In genomic region chr16:80988756-80989155, GRCh38 we compare ENCODE assay signal across 22 cellular contexts. TPM values are rescaled to one million over a fixed set of nuclear protein-coding genes. Genes with fewer than 3 reads are reported as not detected.
DNase-seq lines count a peak whose midpoint lies in the region; ATAC-seq, FAIRE-seq and TF ChIP-seq lines count a peak whose summit lies in the region.
"Had no signal": no experiment of that assay in that cellular context is flagged by ENCODE, and none has a peak within 500 bp of the region (broad histone marks: within the 10 kb centered on the region; RNA-seq: fewer than 3 reads in every experiment).

No MANE protein-coding gene starts in this region.

- WGBS in liver, result 36% methylated on average over 7 of the region's 7 CpGs
- 83% methylated on average over 7 of the region's 7 CpGs for WGBS in HepG2 (ENCODE audit: low lambda C conversion rate)
- WGBS in K562 (ENCODE audit: insufficient coverage, low coverage, missing lambda C conversion rate), result 60% methylated on average over 7 of the region's 7 CpGs

- H4K20me1 ChIP-seq in HepG2 (ENCODE audit: insufficient read depth, low read length) (no peaks in the 10 kb centered on the region), K562 (replicated peaks; ENCODE audit: control insufficient read depth, insufficient read depth, low read length) (peaks cover 19% of the 10 kb centered on the region)

- FAIRE-seq in HepG2 (lab: Jason Lieb, UNC) (no peak), K562 (lab: Jason Lieb, UNC) (no peak)
- FAIRE-seq: A204.1, GM12878, H54 had no signal

- in situ Hi-C loops in HepG2 (cut with HindIII; ENCODE audit: extremely low pct_ligation_motif_present, low pct_unique_long_range_greater_than_20kb), result no loop called here
- in situ Hi-C loops in K562 (cut with MboI), result no loop called here

- H3K9ac ChIP-seq in liver (ENCODE audit: low read depth in 1 of 2, low read length in 2 of 2), result no peak overlapping the region
- no peak overlapping the region for H3K9ac ChIP-seq in HepG2 (ENCODE audit: insufficient read depth, low read depth, low read length)
- no peak overlapping the region for H3K9ac ChIP-seq in K562 (ENCODE audit: insufficient read depth in 1 of 2, low read depth in 2 of 2, low read length in 2 of 2)

- no peak overlapping the region for H3K4me3 Mint-ChIP-seq in HFFc6
- H3K4me3 Mint-ChIP-seq in activated CD4-positive, alpha-beta memory T cell treated with anti-CD3 and anti-CD28 coated beads, Interleukin-2, amount 10 ng/mL, durations not matched to agents 7 days and 5 days, result no peak overlapping the region
- H3K4me3 Mint-ChIP-seq: CD4-positive, alpha-beta memory T cell; GM23338; IgD-negative memory B cell had no signal

- no peak overlapping the region for H3K27ac ChIP-seq in liver (ENCODE audit: low read depth in 1 of 2, low read length in 2 of 2)
- no peak overlapping the region for H3K27ac ChIP-seq in HepG2 (ENCODE audit: extremely low read length, insufficient read depth, low read length)
- H3K27ac ChIP-seq in K562 (ENCODE audit: extremely low read depth, low read depth, low read length), result no peak overlapping the region
- H3K27ac ChIP-seq: HL-60 had no signal

- no TSS peak for BruUV-seq in HepG2 (replicated peaks; lab: Mats Ljungman, UMichigan)
- BruUV-seq in K562 (replicated peaks; lab: Mats Ljungman, UMichigan), result no TSS peak

- intact Hi-C loops in HepG2 (cut with micrococcal nuclease; ENCODE audit: unreplicated experiment), result no loop called here
- intact Hi-C loops in K562 (cut with micrococcal nuclease), result no loop called here

- no peaks in the 10 kb centered on the region for H3K9me3 Mint-ChIP-seq in HFFc6
- H3K9me3 Mint-ChIP-seq in activated CD4-positive, alpha-beta memory T cell treated with anti-CD3 and anti-CD28 coated beads, Interleukin-2, amount 10 ng/mL, durations not matched to agents 7 days and 5 days, result no peaks in the 10 kb centered on the region
- H3K9me3 Mint-ChIP-seq: CD4-positive, alpha-beta memory T cell; GM23338; IgD-negative memory B cell had no signal

- H3K27me3 Mint-ChIP-seq in HFFc6 (ENCODE audit: insufficient read depth), result no peaks in the 10 kb centered on the region
- no peaks in the 10 kb centered on the region for H3K27me3 Mint-ChIP-seq in activated CD4-positive, alpha-beta memory T cell treated with anti-CD3 and anti-CD28 coated beads, Interleukin-2, amount 10 ng/mL, durations not matched to agents 7 days and 5 days
- H3K27me3 Mint-ChIP-seq: CD4-positive, alpha-beta memory T cell; IgD-negative memory B cell had no signal

- no peaks in the 10 kb centered on the region for H3K9me3 ChIP-seq in liver (ENCODE audit: control insufficient read depth in 4 of 4, low read length in 3 of 4)
- no peaks in the 10 kb centered on the region for H3K9me3 ChIP-seq in HepG2 (ENCODE audit: low read length)
- H3K9me3 ChIP-seq in K562 (replicated peaks; ENCODE audit: control insufficient read depth, insufficient read depth, low read depth, low read length), result no peaks in the 10 kb centered on the region
- H3K9me3 ChIP-seq: BE2C had no signal

- H3K4me1 ChIP-seq in liver (ENCODE audit: control insufficient read depth in 4 of 4, insufficient read depth in 4 of 4, low read length in 3 of 4), result peaks cover 14 to 73% (median 53%) of the 10 kb centered on the region in 4 donors
- peaks cover 63% of the 10 kb centered on the region for H3K4me1 ChIP-seq in HepG2 (ENCODE audit: insufficient read depth, low read length)
- peaks cover 0 to 8% of the 10 kb centered on the region in 2 experiments; a peak in 1 of 5 replicates for H3K4me1 ChIP-seq in K562 (replicated peaks in 1 of 2; ENCODE audit: control insufficient read depth in 2 of 2, insufficient read depth in 2 of 2, low read length in 2 of 2)
- H3K4me1 ChIP-seq: BE2C had no signal

- peaks cover 77% of the 10 kb centered on the region for H3K79me2 ChIP-seq in HepG2 (ENCODE audit: insufficient read depth, low read length)
- peaks cover 77% of the 10 kb centered on the region for H3K79me2 ChIP-seq in K562 (ENCODE audit: control insufficient read depth, insufficient read depth, low read length)

- ATAC-seq in HepG2 (no peak), K562 (no peak)
- ATAC-seq: GM12878 had no signal

- POLR2A ChIA-PET in HepG2 (lab: Yijun Ruan, JAX), result no interaction called here
- POLR2A ChIA-PET in K562 (lab: Yijun Ruan, JAX), result interaction anchor here (0.7 to 1.4 kb wide), 4 partner anchors 10 to 18 kb away, joined by 3 to 5 read pairs (median 3); partner anchors contain the start of genes CENPN and CMC2
- POLR2A ChIA-PET in activated CD4-positive, alpha-beta memory T cell treated with anti-CD3 and anti-CD28 coated beads, Interleukin-2, amount 10 ng/mL, durations not matched to agents 7 days and 5 days (lab: Charles Lee), result interaction anchor here (1.6 kb wide), 1 partner anchor 9 kb away, joined by 6 read pairs; no protein-coding TSS in a partner anchor

- no peak overlapping the region for H3K27ac Mint-ChIP-seq in HFFc6
- H3K27ac Mint-ChIP-seq in activated CD4-positive, alpha-beta memory T cell treated with anti-CD3 and anti-CD28 coated beads, Interleukin-2, amount 10 ng/mL, durations not matched to agents 7 days and 5 days, result no peak overlapping the region
- H3K27ac Mint-ChIP-seq: GM23338 had no signal

- TF ChIP-seq RAD21 in liver (IDR thresholded peaks at IDR 0.05), result peak; percentile 62 to 66
- TF ChIP-seq RAD21 in HepG2 (CRISPR knock-in tag; IDR thresholded peaks at IDR 0.05), result no peak
- no peak for TF ChIP-seq RAD21 in K562 (CRISPR knock-in tag; conservative IDR thresholded peaks at IDR 0.05 in 1 of 2, IDR thresholded peaks at IDR 0.05 in 1 of 2)

- peak; percentile 16 for TF ChIP-seq CTCF in liver (IDR thresholded peaks at IDR 0.05; ENCODE audit: low read depth, low read length, missing input control)
- TF ChIP-seq CTCF in HepG2 (CRISPR knock-in tag; IDR thresholded peaks at IDR 0.05), result no peak
- 0 out of 2 replicates have a peak, but pooled peaks have one; percentile 14 for TF ChIP-seq CTCF in HFFc6 (IDR thresholded peaks at IDR 0.05)
- no peak for TF ChIP-seq CTCF in K562 (IDR thresholded peaks at IDR 0.05 in 2 of 3, conservative IDR thresholded peaks at IDR 0.05 in 1 of 3; ENCODE audit: insufficient read depth in 2 of 3, low read depth in 1 of 3, low read length in 3 of 3)

- H3K27me3 ChIP-seq in liver (ENCODE audit: control insufficient read depth in 4 of 4, insufficient read depth in 4 of 4, low read length in 3 of 4), result no peaks in the 10 kb centered on the region
- no peaks in the 10 kb centered on the region for H3K27me3 ChIP-seq in HepG2 (ENCODE audit: control insufficient read depth in 1 of 2, insufficient read depth in 2 of 2, low read length in 2 of 2)
- H3K27me3 ChIP-seq in K562 (ENCODE audit: control insufficient read depth in 2 of 2, insufficient read depth in 2 of 2, low read length in 2 of 2), result no peaks in the 10 kb centered on the region
- H3K27me3 ChIP-seq: BE2C had no signal

- DNase-seq in HepG2 (ENCODE audit: low spot score), result no peak
- DNase-seq in HFFc6, result no peak
- DNase-seq in K562 (ENCODE audit: extremely low read depth in 1 of 4, low spot score in 3 of 4), result no peak
- no peak for DNase-seq in activated CD4-positive, alpha-beta T cell treated with anti-CD3 and anti-CD28 coated beads, Interleukin-2, amount 50 U/mL, for 1 hour
- no peak for DNase-seq in activated CD4-positive, alpha-beta memory T cell treated with anti-CD3 and anti-CD28 coated beads, Interleukin-2, amount 10 ng/mL, durations not matched to agents 7 days and 5 days
- DNase-seq in stimulated activated CD4-positive, alpha-beta T cell treated with anti-CD3 and anti-CD28 coated beads, Interleukin-4, amount 100 ng/mL, for 1 hour, result no peak
- DNase-seq: ACHN; BE2C; C1 segment of cervical spinal cord; CD4-positive, alpha-beta memory T cell; DMS 273 treated with DMSO at 0.1 percent for 48 hours; DND-41; EL; HCEC 1CT; KG1 had no signal

- H2AFZ ChIP-seq in HepG2 (ENCODE audit: low read length) (no peak overlapping the region), K562 (ENCODE audit: low read depth, low read length) (no peak overlapping the region)
- H2AFZ ChIP-seq: GM23338 had no signal

- H3K4me3 ChIP-seq in liver (ENCODE audit: low read depth in 1 of 3, low read length in 3 of 3) (no peak overlapping the region), HepG2 (replicated peaks in 1 of 3; ENCODE audit: insufficient read depth in 1 of 3, low read depth in 2 of 3, low read length in 3 of 3) (no peak overlapping the region), K562 (no peak overlapping the region)
- H3K4me3 ChIP-seq: GM12878, GM23338 had no signal

- H3K36me3 ChIP-seq in liver (ENCODE audit: control insufficient read depth in 4 of 4, insufficient read depth in 3 of 4, low read depth in 1 of 4, low read length in 3 of 4) (no peaks in the 10 kb centered on the region), HepG2 (replicated peaks in 1 of 2; ENCODE audit: control insufficient read depth in 1 of 2, insufficient read depth in 2 of 2, low read length in 2 of 2) (no peaks in the 10 kb centered on the region; a peak in 2 of 5 replicates), K562 (ENCODE audit: control insufficient read depth, insufficient read depth, low read length) (peaks cover 25% of the 10 kb centered on the region)
- H3K36me3 ChIP-seq: BE2C had no signal

- no peak for TF ChIP-seq EP300 in HepG2 (IDR thresholded peaks at IDR 0.05; ENCODE audit: low read depth in 2 of 2, low read length in 2 of 2)
- no peak for TF ChIP-seq EP300 in HepG2 (CRISPR knock-in tag; IDR thresholded peaks at IDR 0.05; ENCODE audit: borderline replicate concordance)
- no peak for TF ChIP-seq EP300 in K562 (IDR thresholded peaks at IDR 0.05; ENCODE audit: low read length)

- no peaks in the 10 kb centered on the region for H3K36me3 Mint-ChIP-seq in HFFc6 (ENCODE audit: low read depth)
- peaks cover 43% of the 10 kb centered on the region for H3K36me3 Mint-ChIP-seq in activated CD4-positive, alpha-beta memory T cell treated with anti-CD3 and anti-CD28 coated beads, Interleukin-2, amount 10 ng/mL, durations not matched to agents 7 days and 5 days (ENCODE audit: low read depth)

- CTCF ChIA-PET in HepG2 (lab: Yijun Ruan, JAX; ENCODE audit: low intra/inter-chr PET ratio, low total read pairs) (no interaction called here), K562 (lab: Yijun Ruan, JAX; ENCODE audit: low intra/inter-chr PET ratio) (no interaction called here)
- CTCF ChIA-PET in activated CD4-positive, alpha-beta memory T cell treated with anti-CD3 and anti-CD28 coated beads, Interleukin-2, amount 10 ng/mL, durations not matched to agents 7 days and 5 days (lab: Charles Lee), result interaction anchor here (1.8 kb wide), 1 partner anchor 14 kb away, joined by 4 read pairs; no protein-coding TSS in a partner anchor

- TF ChIP-seq POLR2A in HepG2 (IDR thresholded peaks at IDR 0.05; ENCODE audit: insufficient read depth in 1 of 2, low read depth in 2 of 2, low read length in 2 of 2), result no peak
- no peak for TF ChIP-seq POLR2A in K562 (conservative IDR thresholded peaks at IDR 0.05)

- no peak overlapping the region for H3K4me2 ChIP-seq in HepG2 (ENCODE audit: low read depth, low read length)
- no peak overlapping the region for H3K4me2 ChIP-seq in K562 (ENCODE audit: insufficient read depth, low read length)

- no peaks in the 10 kb centered on the region for H3K9me1 ChIP-seq in K562 (ENCODE audit: control insufficient read depth, insufficient read depth, low read length)

- peaks cover 61% of the 10 kb centered on the region for H3K4me1 Mint-ChIP-seq in HFFc6 (ENCODE audit: low read depth)
- H3K4me1 Mint-ChIP-seq in activated CD4-positive, alpha-beta memory T cell treated with anti-CD3 and anti-CD28 coated beads, Interleukin-2, amount 10 ng/mL, durations not matched to agents 7 days and 5 days, result peaks cover 30% of the 10 kb centered on the region

RNA-seq across cellular contexts. Expression of gene CMC2, which starts 17.9 kb away (rescaled TPM):
- total RNA-seq in liver (10 to 100 TPM; 26.2 to 28.3 TPM), HepG2 (2016; rRNA removed; fragmentation: Illumina TruSeq; extraction: Trizol) (129 and 147 TPM in 2 replicates), K562 (2014; rRNA removed) (122 and 192 TPM in 2 replicates), K562 (2014; rRNA removed; fragmentation: Illumina TruSeq; extraction: Trizol) (144 and 165 TPM in 2 replicates), K562 (2015; rRNA removed; fragmentation: Illumina TruSeq; extraction: Trizol) (124 and 143 TPM in 2 replicates), K562 (2021) (166 and 189 TPM in 2 replicates)
- polyA plus RNA-seq in liver (10 to 100 TPM; 56.7 to 98.4 TPM), HepG2 (2011; rRNA removed) (92.1 and 116 TPM in 2 replicates), K562 (2011; rRNA removed) (224 and 304 TPM in 2 replicates), K562 (2014; fragmentation: Illumina TruSeq; extraction: Trizol) (172 and 255 TPM in 2 replicates), K562 (2014; fragmentation: Nextera tagmentation; extraction: Ambion mirVana) (100 to 1,000 TPM; 434 to 501 TPM), K562 (2014; rRNA removed) (230 and 250 TPM in 2 replicates)
- 111 and 171 TPM in 2 replicates for total RNA-seq in HepG2 (2016; cell fraction: cytosol; rRNA removed; fragmentation: Illumina TruSeq; extraction: Trizol; ENCODE audit: low read depth)
- 118 and 155 TPM in 2 replicates for total RNA-seq in HepG2 (2016; cell fraction: insoluble cytoplasmic fraction; rRNA removed; fragmentation: Illumina TruSeq; extraction: Trizol)
- total RNA-seq in HepG2 (2016; cell fraction: membrane; rRNA removed; fragmentation: Illumina TruSeq; extraction: Trizol), result 132 and 180 TPM in 2 replicates
- 49.2 and 54.6 TPM in 2 replicates for total RNA-seq in HepG2 (2016; cell fraction: nucleus; rRNA removed; fragmentation: Illumina TruSeq; extraction: Trizol)
- polyA plus RNA-seq in HepG2 (2011; cell fraction: cytosol; rRNA removed), result 134 and 148 TPM in 2 replicates
- 22.2 and 24.5 TPM in 2 replicates for polyA plus RNA-seq in HepG2 (2011; cell fraction: nucleus; rRNA removed)
- 81.8 and 85.6 TPM in 2 replicates for polyA plus RNA-seq in HepG2 (2012)
- polyA plus RNA-seq in HepG2 (2016; cell fraction: cytosol; fragmentation: Illumina TruSeq; extraction: Trizol; ENCODE audit: low read depth), result 157 and 235 TPM in 2 replicates
- 172 and 176 TPM in 2 replicates for polyA plus RNA-seq in HepG2 (2016; cell fraction: insoluble cytoplasmic fraction; fragmentation: Illumina TruSeq; extraction: Trizol; ENCODE audit: low read depth)
- polyA plus RNA-seq in HepG2 (2016; cell fraction: membrane; fragmentation: Illumina TruSeq; extraction: Trizol; ENCODE audit: low read depth), result 133 and 179 TPM in 2 replicates
- 86.6 and 97.5 TPM in 2 replicates for polyA plus RNA-seq in HepG2 (2016; cell fraction: nucleus; fragmentation: Illumina TruSeq; extraction: Trizol; ENCODE audit: insufficient read depth, low read depth)
- polyA minus RNA-seq in HepG2 (2011; rRNA and poly(A)+ RNA removed; ENCODE audit: low replicate concordance), result 70.9 and 71.9 TPM in 2 replicates
- polyA minus RNA-seq in HepG2 (2011; cell fraction: cytosol; rRNA and poly(A)+ RNA removed), result 19.8 and 22.3 TPM in 2 replicates
- polyA minus RNA-seq in HepG2 (2011; cell fraction: nucleus; rRNA and poly(A)+ RNA removed), result 35.4 and 68.6 TPM in 2 replicates
- total RNA-seq in HFFc6 (2021; fragmentation: NEBNext Ultra II Directional; extraction: Animal tissue kit (Norgen Biotek cat#: 25700)), result 10 to 100 TPM; 64.7 to 82.7 (median 74.8) TPM
- total RNA-seq in K562 (2011; cell fraction: chromatin; rRNA removed; ENCODE audit: low replicate concordance), result 47.9 and 97.0 TPM in 2 replicates
- total RNA-seq in K562 (2011; cell fraction: nucleolus; rRNA removed), result 47.9 and 67.9 TPM in 2 replicates
- total RNA-seq in K562 (2011; cell fraction: nucleoplasm; rRNA removed), result 50.2 and 70.3 TPM in 2 replicates
- 185 and 294 TPM in 2 replicates for polyA plus RNA-seq in K562 (2011; cell fraction: cytosol; rRNA removed)
- 100 and 142 TPM in 2 replicates for polyA plus RNA-seq in K562 (2011; cell fraction: nucleus; rRNA removed)
- 144 and 242 TPM in 2 replicates for polyA plus RNA-seq in K562 (2012)
- 73.7 and 81.3 TPM in 2 replicates for polyA minus RNA-seq in K562 (2011; rRNA and poly(A)+ RNA removed)
- polyA minus RNA-seq in K562 (2011; cell fraction: cytosol; rRNA and poly(A)+ RNA removed), result 37.5 and 45.1 TPM in 2 replicates
- 59.8 and 62.9 TPM in 2 replicates for polyA minus RNA-seq in K562 (2011; cell fraction: nucleus; rRNA and poly(A)+ RNA removed)
- 10 to 100 TPM; 90.7 to 99.9 TPM for total RNA-seq in activated CD4-positive, alpha-beta memory T cell treated with anti-CD3 and anti-CD28 coated beads, Interleukin-2, amount 10 ng/mL, durations not matched to agents 7 days and 5 days

RNA-seq across cellular contexts. Expression of gene CENPN, which starts 18.3 kb away (rescaled TPM):
- total RNA-seq in liver (10 to 100 TPM in 1 of 2 donors, 1 to 10 TPM in 1; 9.9 to 30.8 TPM), HepG2 (2016; rRNA removed; fragmentation: Illumina TruSeq; extraction: Trizol) (129 and 193 TPM in 2 replicates), K562 (2014; rRNA removed) (64.6 and 140 TPM in 2 replicates), K562 (2014; rRNA removed; fragmentation: Illumina TruSeq; extraction: Trizol) (161 and 186 TPM in 2 replicates), K562 (2015; rRNA removed; fragmentation: Illumina TruSeq; extraction: Trizol) (103 and 106 TPM in 2 replicates), K562 (2021) (87.6 and 92.3 TPM in 2 replicates)
- polyA plus RNA-seq in liver (1 to 10 TPM; 1.8 to 5.9 TPM), HepG2 (2011; rRNA removed) (17.3 and 29.7 TPM in 2 replicates), K562 (2011; rRNA removed) (95.8 and 123 TPM in 2 replicates), K562 (2014; fragmentation: Illumina TruSeq; extraction: Trizol) (140 and 158 TPM in 2 replicates), K562 (2014; fragmentation: Nextera tagmentation; extraction: Ambion mirVana) (100 to 1,000 TPM; 343 to 384 TPM), K562 (2014; rRNA removed) (209 and 279 TPM in 2 replicates)
- 98.3 and 119 TPM in 2 replicates for total RNA-seq in HepG2 (2016; cell fraction: cytosol; rRNA removed; fragmentation: Illumina TruSeq; extraction: Trizol; ENCODE audit: low read depth)
- 133 and 185 TPM in 2 replicates for total RNA-seq in HepG2 (2016; cell fraction: insoluble cytoplasmic fraction; rRNA removed; fragmentation: Illumina TruSeq; extraction: Trizol)
- total RNA-seq in HepG2 (2016; cell fraction: membrane; rRNA removed; fragmentation: Illumina TruSeq; extraction: Trizol), result 180 and 185 TPM in 2 replicates
- total RNA-seq in HepG2 (2016; cell fraction: nucleus; rRNA removed; fragmentation: Illumina TruSeq; extraction: Trizol), result 46.2 and 59.6 TPM in 2 replicates
- 15.2 and 17.8 TPM in 2 replicates for polyA plus RNA-seq in HepG2 (2011; cell fraction: cytosol; rRNA removed)
- 8.3 and 10.1 TPM in 2 replicates for polyA plus RNA-seq in HepG2 (2011; cell fraction: nucleus; rRNA removed)
- polyA plus RNA-seq in HepG2 (2012), result 46.5 and 70.0 TPM in 2 replicates
- 113 and 120 TPM in 2 replicates for polyA plus RNA-seq in HepG2 (2016; cell fraction: cytosol; fragmentation: Illumina TruSeq; extraction: Trizol; ENCODE audit: low read depth)
- 123 and 135 TPM in 2 replicates for polyA plus RNA-seq in HepG2 (2016; cell fraction: insoluble cytoplasmic fraction; fragmentation: Illumina TruSeq; extraction: Trizol; ENCODE audit: low read depth)
- 123 and 146 TPM in 2 replicates for polyA plus RNA-seq in HepG2 (2016; cell fraction: membrane; fragmentation: Illumina TruSeq; extraction: Trizol; ENCODE audit: low read depth)
- polyA plus RNA-seq in HepG2 (2016; cell fraction: nucleus; fragmentation: Illumina TruSeq; extraction: Trizol; ENCODE audit: insufficient read depth, low read depth), result 40.0 and 50.9 TPM in 2 replicates
- 17.1 and 164 TPM in 2 replicates for polyA minus RNA-seq in HepG2 (2011; rRNA and poly(A)+ RNA removed; ENCODE audit: low replicate concordance)
- polyA minus RNA-seq in HepG2 (2011; cell fraction: cytosol; rRNA and poly(A)+ RNA removed), result 14.1 and 16.1 TPM in 2 replicates
- 17.9 and 25.4 TPM in 2 replicates for polyA minus RNA-seq in HepG2 (2011; cell fraction: nucleus; rRNA and poly(A)+ RNA removed)
- total RNA-seq in HFFc6 (2021; fragmentation: NEBNext Ultra II Directional; extraction: Animal tissue kit (Norgen Biotek cat#: 25700)), result 10 to 100 TPM; 32.3 to 52.3 (median 50.8) TPM
- 44.6 and 60.6 TPM in 2 replicates for total RNA-seq in K562 (2011; cell fraction: chromatin; rRNA removed; ENCODE audit: low replicate concordance)
- total RNA-seq in K562 (2011; cell fraction: nucleolus; rRNA removed), result 31.3 and 39.4 TPM in 2 replicates
- total RNA-seq in K562 (2011; cell fraction: nucleoplasm; rRNA removed), result 28.4 and 36.6 TPM in 2 replicates
- polyA plus RNA-seq in K562 (2011; cell fraction: cytosol; rRNA removed), result 36.0 and 53.1 TPM in 2 replicates
- 27.2 and 47.1 TPM in 2 replicates for polyA plus RNA-seq in K562 (2011; cell fraction: nucleus; rRNA removed)
- polyA plus RNA-seq in K562 (2012), result 92.4 and 304 TPM in 2 replicates
- polyA minus RNA-seq in K562 (2011; rRNA and poly(A)+ RNA removed), result 92.7 and 93.9 TPM in 2 replicates
- 42.0 and 48.2 TPM in 2 replicates for polyA minus RNA-seq in K562 (2011; cell fraction: cytosol; rRNA and poly(A)+ RNA removed)
- 28.3 and 30.8 TPM in 2 replicates for polyA minus RNA-seq in K562 (2011; cell fraction: nucleus; rRNA and poly(A)+ RNA removed)
- total RNA-seq in activated CD4-positive, alpha-beta memory T cell treated with anti-CD3 and anti-CD28 coated beads, Interleukin-2, amount 10 ng/mL, durations not matched to agents 7 days and 5 days, result 10 to 100 TPM; 62.2 to 66.9 TPM

RNA-seq across cellular contexts. Expression of gene ATMIN, which starts 46.9 kb away (rescaled TPM):
- 10 to 100 TPM; 15.9 to 17.8 TPM for total RNA-seq in liver
- 1 to 10 TPM; 6.8 to 8.8 TPM for polyA plus RNA-seq in liver
- total RNA-seq in HepG2 (2016; rRNA removed; fragmentation: Illumina TruSeq; extraction: Trizol), result 60.4 and 74.7 TPM in 2 replicates
- 33.0 and 38.8 TPM in 2 replicates for total RNA-seq in HepG2 (2016; cell fraction: cytosol; rRNA removed; fragmentation: Illumina TruSeq; extraction: Trizol; ENCODE audit: low read depth)
- 61.5 and 70.5 TPM in 2 replicates for total RNA-seq in HepG2 (2016; cell fraction: insoluble cytoplasmic fraction; rRNA removed; fragmentation: Illumina TruSeq; extraction: Trizol)
- 116 and 141 TPM in 2 replicates for total RNA-seq in HepG2 (2016; cell fraction: membrane; rRNA removed; fragmentation: Illumina TruSeq; extraction: Trizol)
- total RNA-seq in HepG2 (2016; cell fraction: nucleus; rRNA removed; fragmentation: Illumina TruSeq; extraction: Trizol), result 37.1 and 38.6 TPM in 2 replicates
- 30.4 and 34.6 TPM in 2 replicates for polyA plus RNA-seq in HepG2 (2011; rRNA removed)
- 18.8 and 33.3 TPM in 2 replicates for polyA plus RNA-seq in HepG2 (2011; cell fraction: cytosol; rRNA removed)
- 12.4 and 15.2 TPM in 2 replicates for polyA plus RNA-seq in HepG2 (2011; cell fraction: nucleus; rRNA removed)
- 26.9 TPM in 2 replicates for polyA plus RNA-seq in HepG2 (2012)
- polyA plus RNA-seq in HepG2 (2016; cell fraction: cytosol; fragmentation: Illumina TruSeq; extraction: Trizol; ENCODE audit: low read depth), result 52.2 and 56.7 TPM in 2 replicates
- 70.0 and 73.6 TPM in 2 replicates for polyA plus RNA-seq in HepG2 (2016; cell fraction: insoluble cytoplasmic fraction; fragmentation: Illumina TruSeq; extraction: Trizol; ENCODE audit: low read depth)
- 113 and 129 TPM in 2 replicates for polyA plus RNA-seq in HepG2 (2016; cell fraction: membrane; fragmentation: Illumina TruSeq; extraction: Trizol; ENCODE audit: low read depth)
- polyA plus RNA-seq in HepG2 (2016; cell fraction: nucleus; fragmentation: Illumina TruSeq; extraction: Trizol; ENCODE audit: insufficient read depth, low read depth), result 53.5 and 53.8 TPM in 2 replicates
- 32.5 and 50.4 TPM in 2 replicates for polyA minus RNA-seq in HepG2 (2011; rRNA and poly(A)+ RNA removed; ENCODE audit: low replicate concordance)
- 25.9 and 27.0 TPM in 2 replicates for polyA minus RNA-seq in HepG2 (2011; cell fraction: cytosol; rRNA and poly(A)+ RNA removed)
- 22.4 and 30.6 TPM in 2 replicates for polyA minus RNA-seq in HepG2 (2011; cell fraction: nucleus; rRNA and poly(A)+ RNA removed)
- total RNA-seq in HFFc6 (2021; fragmentation: NEBNext Ultra II Directional; extraction: Animal tissue kit (Norgen Biotek cat#: 25700)), result 10 to 100 TPM; 24.3 to 35.6 (median 29.7) TPM
- 22.3 and 56.7 TPM in 2 replicates for total RNA-seq in K562 (2011; cell fraction: chromatin; rRNA removed; ENCODE audit: low replicate concordance)
- total RNA-seq in K562 (2011; cell fraction: nucleolus; rRNA removed), result 18.6 and 19.5 TPM in 2 replicates
- 27.1 and 32.0 TPM in 2 replicates for total RNA-seq in K562 (2011; cell fraction: nucleoplasm; rRNA removed)
- total RNA-seq in K562 (2014; rRNA removed), result 16.5 and 20.5 TPM in 2 replicates
- total RNA-seq in K562 (2014; rRNA removed; fragmentation: Illumina TruSeq; extraction: Trizol), result 35.3 and 38.8 TPM in 2 replicates
- 39.4 and 40.9 TPM in 2 replicates for total RNA-seq in K562 (2015; rRNA removed; fragmentation: Illumina TruSeq; extraction: Trizol)
- total RNA-seq in K562 (2021), result 22.5 and 23.4 TPM in 2 replicates
- 21.3 and 29.2 TPM in 2 replicates for polyA plus RNA-seq in K562 (2011; rRNA removed)
- 12.2 and 16.4 TPM in 2 replicates for polyA plus RNA-seq in K562 (2011; cell fraction: cytosol; rRNA removed)
- polyA plus RNA-seq in K562 (2011; cell fraction: nucleus; rRNA removed), result 16.4 and 17.0 TPM in 2 replicates
- polyA plus RNA-seq in K562 (2012), result 13.7 and 17.9 TPM in 2 replicates
- polyA plus RNA-seq in K562 (2014; fragmentation: Illumina TruSeq; extraction: Trizol), result 28.1 and 31.3 TPM in 2 replicates
- polyA plus RNA-seq in K562 (2014; fragmentation: Nextera tagmentation; extraction: Ambion mirVana), result 1 to 10 TPM; 6.7 to 7.8 TPM
- polyA plus RNA-seq in K562 (2014; rRNA removed), result 15.3 and 19.3 TPM in 2 replicates
- 32.5 and 37.6 TPM in 2 replicates for polyA minus RNA-seq in K562 (2011; rRNA and poly(A)+ RNA removed)
- polyA minus RNA-seq in K562 (2011; cell fraction: cytosol; rRNA and poly(A)+ RNA removed), result 8.8 and 16.4 TPM in 2 replicates
- 13.1 and 24.1 TPM in 2 replicates for polyA minus RNA-seq in K562 (2011; cell fraction: nucleus; rRNA and poly(A)+ RNA removed)
- total RNA-seq in activated CD4-positive, alpha-beta memory T cell treated with anti-CD3 and anti-CD28 coated beads, Interleukin-2, amount 10 ng/mL, durations not matched to agents 7 days and 5 days, result 10 to 100 TPM; 29.6 to 33.8 TPM

Comparison
In these comparisons a context has a peak if more than half of its experiments do, and no peak if none do; other contexts are left out.
1. CTCF ChIP-seq: peak in liver (single experiment) and HFFc6 (single experiment); none in HepG2 (single experiment) and K562 (0 of 3).